Comparison of ENCODE assay signal across 8 cellular contexts in the genomic region with DNA sequence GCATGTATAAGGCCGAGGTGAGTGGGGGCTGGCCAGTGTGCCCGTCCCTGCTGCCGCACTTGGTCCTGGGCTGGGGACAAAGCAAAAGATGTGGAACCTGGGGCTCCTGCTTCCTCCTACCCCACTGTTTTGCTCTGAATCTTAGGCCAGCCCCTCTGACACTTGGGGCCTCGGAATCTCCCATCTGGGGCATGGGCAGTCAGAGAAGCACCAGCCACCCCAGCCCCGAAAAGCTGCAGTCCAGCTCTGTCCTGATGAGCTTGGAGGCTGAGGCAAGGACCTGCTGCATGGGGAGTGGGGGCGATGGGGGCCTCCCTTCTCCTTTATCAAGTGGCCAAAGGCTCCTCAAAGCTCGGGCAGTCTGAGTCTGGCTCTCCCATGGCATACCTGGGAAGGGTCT. TPM values are rescaled to one million over a fixed set of nuclear protein-coding genes. Genes with fewer than 3 reads are reported as not detected.
DNase-seq lines count a peak whose midpoint lies in the region; TF ChIP-seq lines count a peak whose summit lies in the region.

No MANE protein-coding gene starts in this region.

- WGBS in hepatocyte (ENCODE audit: low lambda C conversion rate, missing lambda C conversion rate) = 88% methylated on average over 7 of the region's 7 CpGs
- 62 to 75% methylated on average over 5 to 6 of the region's 7 CpGs for WGBS in lower leg skin, 2 donors

- H3K36me3 Mint-ChIP-seq in Caco-2 (ENCODE audit: insufficient read depth, unreplicated experiment) = peaks cover 50% of the 10 kb centered on the region
- peaks cover 22% of the 10 kb centered on the region for H3K36me3 Mint-ChIP-seq in activated T-helper 2 cell treated with anti-CD3 and anti-CD28 coated beads, Interferon-gamma antibody, Interleukin-2, Interleukin-4, amounts not matched to agents 10 μg/mL and 5 μg/mL and 100 μg/mL, durations not matched to agents 14 hours and 24 hours and 36 hours (ENCODE audit: low read depth)

- peak overlapping the region; percentile 82 for H3K4me2 ChIP-seq in hepatocyte
- H3K4me2 ChIP-seq in skeletal muscle satellite cell (ENCODE audit: low read length) = peak overlapping the region; percentile 56

- peak overlapping the region; percentile 49 for H3K9ac ChIP-seq in skeletal muscle satellite cell (ENCODE audit: low read depth, low read length)

- H3K27me3 Mint-ChIP-seq in Caco-2 (ENCODE audit: insufficient read depth, unreplicated experiment) = no peaks in the 10 kb centered on the region
- H3K27me3 Mint-ChIP-seq in activated T-helper 2 cell treated with anti-CD3 and anti-CD28 coated beads, Interferon-gamma antibody, Interleukin-2, Interleukin-4, amounts not matched to agents 10 μg/mL and 5 μg/mL and 100 μg/mL, durations not matched to agents 14 hours and 24 hours and 36 hours (ENCODE audit: low read depth) = no peaks in the 10 kb centered on the region

- no peak overlapping the region for H3K4me3 ChIP-seq in Caco-2 (ENCODE audit: low read depth, low read length)
- H3K4me3 ChIP-seq in hepatocyte = no peak overlapping the region
- H3K4me3 ChIP-seq in skeletal muscle satellite cell (ENCODE audit: low read length) = peak overlapping the region; percentile 52
- no peak overlapping the region for H3K4me3 ChIP-seq in lower leg skin (ENCODE audit: low read depth, poor library complexity, severe bottlenecking)

- intact Hi-C loops in Caco-2 (cut with micrococcal nuclease; ENCODE audit: unreplicated experiment) = loop anchor here (2.0 kb wide), 1 partner anchor 24 kb away; no protein-coding TSS in a partner anchor
- intact Hi-C loops in activated T-helper 2 cell treated with anti-CD3 and anti-CD28 coated beads, Interferon-gamma antibody, Interleukin-2, Interleukin-4, amounts not matched to agents 10 μg/mL and 5 μg/mL and 100 μg/mL, durations not matched to agents 14 hours and 24 hours and 36 hours (cut with micrococcal nuclease) = no loop called here
- intact Hi-C loops in lower leg skin (cut with DNase I; ENCODE audit: low total_unique reads) = no loop called here

- H3K27me3 ChIP-seq in Caco-2 (replicated peaks; ENCODE audit: control insufficient read depth, insufficient read depth, low read length) (no peaks in the 10 kb centered on the region), hepatocyte (no peaks in the 10 kb centered on the region), skeletal muscle satellite cell (ENCODE audit: control insufficient read depth, insufficient read depth, low read length) (no peaks in the 10 kb centered on the region)

- H2AFZ ChIP-seq in hepatocyte = no peak overlapping the region

- POLR2A ChIA-PET in Caco-2 (lab: Charles Lee) = interaction anchor here (0.9 kb wide), 1 partner anchor 10 kb away, joined by 3 read pairs; no protein-coding TSS in a partner anchor

- TF ChIP-seq POLR2A in lower leg skin (IDR thresholded peaks at IDR 0.05) = no peak

- no peaks in the 10 kb centered on the region for H3K9me3 ChIP-seq in Caco-2
- H3K9me3 ChIP-seq in hepatocyte (ENCODE audit: low read depth) = no peaks in the 10 kb centered on the region
- no peaks in the 10 kb centered on the region for H3K9me3 ChIP-seq in skeletal muscle satellite cell (replicated peaks; ENCODE audit: low read length)

- DNase-seq in Caco-2 (no peak), hepatocyte (ENCODE audit: low spot score) (no peak), lower leg skin (ENCODE audit: low spot score in 2 of 2) (no peak), iPS-NIHi7 (ENCODE audit: extremely low spot score) (no peak), NCI-H2081 treated with DMSO at 0.1 percent for 48 hours (lab: John Stamatoyannopoulos, UW) (no peak)
- DNase-seq in activated T-helper 2 cell treated with anti-CD3 and anti-CD28 coated beads, Interferon-gamma antibody, Interleukin-2, Interleukin-4, amounts not matched to agents 10 μg/mL and 5 μg/mL and 100 μg/mL, durations not matched to agents 14 hours and 24 hours and 36 hours (ENCODE audit: low spot score) = no peak
- no peak for DNase-seq in effector CD4-positive, alpha-beta T cell

- H3K27ac ChIP-seq in hepatocyte = peak overlapping the region; percentile 100

- H3K4me1 Mint-ChIP-seq in Caco-2 (ENCODE audit: low read depth, unreplicated experiment) = peaks cover 43% of the 10 kb centered on the region
- H3K4me1 Mint-ChIP-seq in activated T-helper 2 cell treated with anti-CD3 and anti-CD28 coated beads, Interferon-gamma antibody, Interleukin-2, Interleukin-4, amounts not matched to agents 10 μg/mL and 5 μg/mL and 100 μg/mL, durations not matched to agents 14 hours and 24 hours and 36 hours (ENCODE audit: low read depth) = peaks cover 37% of the 10 kb centered on the region

- no peaks in the 10 kb centered on the region for H3K9me2 ChIP-seq in hepatocyte (replicated peaks; ENCODE audit: insufficient read depth)

- BruUV-seq in Caco-2 (replicated peaks; lab: Mats Ljungman, UMichigan) = no TSS peak

- H3K79me2 ChIP-seq in hepatocyte = peaks cover 43% of the 10 kb centered on the region

- H3K4me1 ChIP-seq in Caco-2 (peaks cover 72% of the 10 kb centered on the region), hepatocyte (ENCODE audit: insufficient read depth) (peaks cover 75% of the 10 kb centered on the region), skeletal muscle satellite cell (ENCODE audit: control insufficient read depth, insufficient read depth, low read length) (peaks cover 81% of the 10 kb centered on the region)

- peak overlapping the region; percentile 81 for H3K27ac Mint-ChIP-seq in Caco-2 (ENCODE audit: unreplicated experiment)
- peak overlapping the region; percentile 82 for H3K27ac Mint-ChIP-seq in activated T-helper 2 cell treated with anti-CD3 and anti-CD28 coated beads, Interferon-gamma antibody, Interleukin-2, Interleukin-4, amounts not matched to agents 10 μg/mL and 5 μg/mL and 100 μg/mL, durations not matched to agents 14 hours and 24 hours and 36 hours

- H4K20me1 ChIP-seq in hepatocyte (ENCODE audit: insufficient read depth, poor library complexity, severe bottlenecking) = no peaks in the 10 kb centered on the region

- peaks cover 5% of the 10 kb centered on the region for H3K36me3 ChIP-seq in Caco-2 (ENCODE audit: control insufficient read depth, insufficient read depth, low read length)
- no peaks in the 10 kb centered on the region for H3K36me3 ChIP-seq in hepatocyte (replicated peaks; ENCODE audit: insufficient read depth, low read depth)
- H3K36me3 ChIP-seq in skeletal muscle satellite cell (ENCODE audit: insufficient read depth, low read length) = peaks cover 16% of the 10 kb centered on the region

- no peak overlapping the region for H3K4me3 Mint-ChIP-seq in Caco-2 (ENCODE audit: unreplicated experiment)
- no peak overlapping the region for H3K4me3 Mint-ChIP-seq in activated T-helper 2 cell treated with anti-CD3 and anti-CD28 coated beads, Interferon-gamma antibody, Interleukin-2, Interleukin-4, amounts not matched to agents 10 μg/mL and 5 μg/mL and 100 μg/mL, durations not matched to agents 14 hours and 24 hours and 36 hours (ENCODE audit: low read depth)

- CTCF ChIA-PET in Caco-2 (lab: Charles Lee) = interaction anchor here (0.6 to 1.8 kb wide), 23 partner anchors 8 to 482 kb away, joined by 3 to 23 read pairs (median 3); partner anchors contain the start of genes DOLPP1 and IER5L

- no peaks in the 10 kb centered on the region for H3K9me3 Mint-ChIP-seq in Caco-2 (ENCODE audit: unreplicated experiment)
- H3K9me3 Mint-ChIP-seq in activated T-helper 2 cell treated with anti-CD3 and anti-CD28 coated beads, Interferon-gamma antibody, Interleukin-2, Interleukin-4, amounts not matched to agents 10 μg/mL and 5 μg/mL and 100 μg/mL, durations not matched to agents 14 hours and 24 hours and 36 hours = no peaks in the 10 kb centered on the region

- TF ChIP-seq CTCF in Caco-2 (IDR thresholded peaks at IDR 0.05; ENCODE audit: insufficient read depth in 1 of 2, low read depth in 1 of 2, low read length in 1 of 2, severe bottlenecking in 1 of 2, unreplicated experiment in 1 of 2) (no peak), hepatocyte (IDR thresholded peaks at IDR 0.05; ENCODE audit: poor library complexity) (no peak), lower leg skin (IDR thresholded peaks at IDR 0.05) (no peak)

RNA-seq across cellular contexts. Expression of gene PTPA, which starts 31.3 kb away (rescaled TPM):
- total RNA-seq in Caco-2 (2022) (100 and 107 TPM in 2 replicates), hepatocyte (72.3 and 72.4 TPM in 2 replicates), lower leg skin (100 to 1,000 TPM in 1 of 4 donors, 10 to 100 TPM in 3; 62.9 to 104 (median 73.8) TPM)
- 106 and 112 TPM in 2 replicates for total RNA-seq in activated T-helper 2 cell treated with anti-CD3 and anti-CD28 coated beads, Interferon-gamma antibody, Interleukin-2, Interleukin-4, amounts not matched to agents 10 μg/mL and 5 μg/mL and 100 μg/mL, durations not matched to agents 14 hours and 24 hours and 36 hours
- 55.3 and 60.9 TPM in 2 replicates for polyA plus RNA-seq in hepatocyte
- total RNA-seq in skeletal muscle satellite cell (2012; rRNA removed) = 55.5 and 60.7 TPM in 2 replicates

RNA-seq across cellular contexts. Expression of gene CRAT, which starts 31.9 kb away (rescaled TPM):
- total RNA-seq in Caco-2 (2022) (16.2 and 20.7 TPM in 2 replicates), hepatocyte (39.3 and 40.4 TPM in 2 replicates), lower leg skin (10 to 100 TPM; 13.7 to 78.2 (median 31.3) TPM)
- total RNA-seq in activated T-helper 2 cell treated with anti-CD3 and anti-CD28 coated beads, Interferon-gamma antibody, Interleukin-2, Interleukin-4, amounts not matched to agents 10 μg/mL and 5 μg/mL and 100 μg/mL, durations not matched to agents 14 hours and 24 hours and 36 hours = 13.6 and 14.3 TPM in 2 replicates
- polyA plus RNA-seq in hepatocyte = 59.4 and 64.6 TPM in 2 replicates
- total RNA-seq in skeletal muscle satellite cell (2012; rRNA removed) = 48.7 and 58.3 TPM in 2 replicates

RNA-seq across cellular contexts. Expression of gene IER5L, which starts 35.5 kb away (rescaled TPM):
- total RNA-seq in Caco-2 (2022) = 3.9 and 4.1 TPM in 2 replicates
- total RNA-seq in activated T-helper 2 cell treated with anti-CD3 and anti-CD28 coated beads, Interferon-gamma antibody, Interleukin-2, Interleukin-4, amounts not matched to agents 10 μg/mL and 5 μg/mL and 100 μg/mL, durations not matched to agents 14 hours and 24 hours and 36 hours = 8.6 and 9.3 TPM in 2 replicates
- 34.5 and 38.0 TPM in 2 replicates for total RNA-seq in hepatocyte
- polyA plus RNA-seq in hepatocyte = 39.7 and 46.5 TPM in 2 replicates
- total RNA-seq in skeletal muscle satellite cell (2012; rRNA removed) = 32.4 and 39.3 TPM in 2 replicates
- total RNA-seq in lower leg skin = 10 to 100 TPM; 10.9 to 16.1 (median 12.6) TPM
